ENCODE assay signal across 25 cellular contexts in the genomic region with DNA sequence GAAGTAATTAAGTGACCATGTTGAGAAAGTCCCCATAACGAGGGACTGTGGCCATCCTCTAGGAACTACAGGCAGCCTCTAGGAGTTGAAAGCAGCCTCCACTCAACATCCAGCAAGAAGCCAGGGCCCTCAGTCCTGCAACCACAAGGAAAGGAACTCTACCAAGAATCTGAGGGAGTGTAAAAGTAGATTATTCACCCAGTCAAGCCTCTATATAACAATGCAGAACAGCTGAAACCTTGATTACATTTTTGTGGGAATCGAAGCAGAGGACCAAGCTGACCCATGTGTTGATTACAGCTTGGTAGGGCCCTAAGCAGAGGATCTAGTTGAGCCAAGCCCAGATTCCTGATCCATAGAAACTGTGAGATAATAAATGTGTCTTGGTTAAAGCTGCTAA.
"Had no signal": no experiment of that assay in that cellular context is flagged by ENCODE, and none has a peak within 500 bp of the region (broad histone marks: within the 10 kb centered on the region; RNA-seq: fewer than 3 reads in every experiment).

No MANE protein-coding gene starts in this region.

- H3K27me3 ChIP-seq: esophagus squamous epithelium, gastrocnemius medialis, ovary, suprapubic skin, transverse colon, upper lobe of right lung, vagina had no signal

- H3K27ac ChIP-seq: esophagus squamous epithelium, gastrocnemius medialis, ovary, psoas muscle, suprapubic skin, transverse colon, upper lobe of right lung, vagina had no signal

- H3K36me3 ChIP-seq: esophagus squamous epithelium, gastrocnemius medialis, ovary, suprapubic skin, transverse colon, upper lobe of right lung, vagina had no signal

- H3K9me3 ChIP-seq: esophagus squamous epithelium, gastrocnemius medialis, ovary, psoas muscle, suprapubic skin, transverse colon, upper lobe of right lung, vagina had no signal

- H3K4me3 ChIP-seq: esophagus squamous epithelium, gastrocnemius medialis, lung, ovary, psoas muscle, suprapubic skin, transverse colon, upper lobe of right lung, vagina had no signal

- FAIRE-seq: endometrium, keratinocyte, small intestine had no signal

- DNase-seq: cortex of kidney; effector memory CD8-positive, alpha-beta T cell; erythroblast; esophagus squamous epithelium; foreskin fibroblast; gastrocnemius medialis; head of caudate nucleus; naive thymus-derived CD8-positive, alpha-beta T cell; occipital lobe; ovary; psoas muscle; right cardiac atrium; small intestine; stimulated activated CD4-positive, alpha-beta T cell treated with anti-CD3 and anti-CD28 coated beads, Interleukin-15, amount 100 ng/mL, for 24 hours; stimulated activated CD4-positive, alpha-beta T cell treated with anti-CD3 and anti-CD28 coated beads, Interleukin-2, amount 100 ng/mL, for 48 hours; stimulated activated CD8-positive, alpha-beta memory T cell treated with anti-CD3 and anti-CD28 coated beads, Interleukin-4, amount 100 ng/mL, for 48 hours; stimulated activated naive CD4-positive, alpha-beta T cell; stimulated activated naive CD8-positive, alpha-beta T cell treated with anti-CD3 and anti-CD28 coated beads, Interleukin-15, amount 100 ng/mL, for 72 hours; transverse colon; upper lobe of right lung had no signal

- H3K4me1 ChIP-seq: esophagus squamous epithelium, gastrocnemius medialis, psoas muscle, suprapubic skin, upper lobe of right lung, vagina had no signal
